8 cellular contexts compared by ENCODE assay signal in genomic region chr5:134873494-134873893, GRCh38. TPM values are rescaled to one million over a fixed set of nuclear protein-coding genes. Genes with fewer than 3 reads are reported as not detected.
DNase-seq lines count a peak whose midpoint lies in the region; ATAC-seq, FAIRE-seq and TF ChIP-seq lines count a peak whose summit lies in the region.

No MANE protein-coding gene starts in this region.

- ATAC-seq in HG03571 (IDR thresholded peaks at IDR 0.05; ENCODE audit: unreplicated experiment), result no peak
- ATAC-seq in mucosa of descending colon, result no peak

- no peak for TF ChIP-seq EP300 in sigmoid colon (IDR thresholded peaks at IDR 0.05)

- WGBS in sigmoid colon, 2 donors, result 80 to 82% methylated on average over 6 of the region's 6 CpGs

- H3K4me3 ChIP-seq in effector memory CD4-positive, alpha-beta T cell (ENCODE audit: insufficient read depth, low read depth, low read length, poor library complexity, severe bottlenecking), result peak overlapping the region; percentile 72
- H3K4me3 ChIP-seq in sigmoid colon (peak overlapping the region in 3 of 4 donors; percentile 57 to 88 (median 77)), mucosa of descending colon (no peak overlapping the region)

- H3K4me1 ChIP-seq in effector memory CD4-positive, alpha-beta T cell (ENCODE audit: control insufficient read depth, insufficient read depth, low read length, poor library complexity, severe bottlenecking), result peaks cover 18% of the 10 kb centered on the region
- H3K4me1 ChIP-seq in sigmoid colon (peaks cover 0 to 23% (median 16%) of the 10 kb centered on the region in 4 donors), mucosa of descending colon (ENCODE audit: low read depth) (peaks cover 10% of the 10 kb centered on the region)

- no peaks in the 10 kb centered on the region for H3K27me3 ChIP-seq in effector memory CD4-positive, alpha-beta T cell (replicated peaks; ENCODE audit: control insufficient read depth, insufficient read depth, low read length, poor library complexity, severe bottlenecking)
- H3K27me3 ChIP-seq in sigmoid colon, result no peaks in the 10 kb centered on the region

- intact Hi-C loops in sigmoid colon (cut with DNase I) (no loop called here), mucosa of descending colon (cut with DNase I, micrococcal nuclease) (no loop called here)

- no peak for TF ChIP-seq CTCF in sigmoid colon (IDR thresholded peaks at IDR 0.05)
- no peak for TF ChIP-seq CTCF in mucosa of descending colon (IDR thresholded peaks at IDR 0.05)

- no peaks in the 10 kb centered on the region for H3K36me3 ChIP-seq in effector memory CD4-positive, alpha-beta T cell (ENCODE audit: control insufficient read depth, insufficient read depth, low read length)
- H3K36me3 ChIP-seq in sigmoid colon (no peaks in the 10 kb centered on the region), mucosa of descending colon (ENCODE audit: low read depth) (no peaks in the 10 kb centered on the region)

- H3K27ac ChIP-seq in effector memory CD4-positive, alpha-beta T cell (ENCODE audit: insufficient read depth, low read length, poor library complexity, severe bottlenecking), result peak overlapping the region; percentile 85
- H3K27ac ChIP-seq in sigmoid colon, result peak overlapping the region; percentile 95 to 99 (median 96)

- TF ChIP-seq POLR2A in GM12891 (IDR thresholded peaks at IDR 0.05; ENCODE audit: low read depth, low read length), result no peak
- no peak for TF ChIP-seq POLR2A in sigmoid colon (IDR thresholded peaks at IDR 0.05)

- DNase-seq in GM12891 (ENCODE audit: insufficient read length, low spot score) (no peak), RPMI8226 (peak; percentile 36), sigmoid colon (no peak), GM19239 (ENCODE audit: insufficient read length, low spot score) (no peak), mucosa of descending colon (no peak), AML-193 (lab: John Stamatoyannopoulos, UW) (no peak)
- DNase-seq in effector memory CD4-positive, alpha-beta T cell, result no peak

- no peaks in the 10 kb centered on the region for H3K9me3 ChIP-seq in effector memory CD4-positive, alpha-beta T cell (ENCODE audit: control insufficient read depth, low read length)
- no peaks in the 10 kb centered on the region for H3K9me3 ChIP-seq in sigmoid colon
- H3K9me3 ChIP-seq in mucosa of descending colon, result no peaks in the 10 kb centered on the region

- peak; percentile 41 for FAIRE-seq in GM12891 (lab: Jason Lieb, UNC)
- no peak for FAIRE-seq in GM19239 (lab: Jason Lieb, UNC)

TF ChIP-seq in GM12891, 5 proteins besides CTCF, POLR2A, EP300 and RAD21:
- TF ChIP-seq SPI1 (IDR thresholded peaks at IDR 0.05; ENCODE audit: low read depth, low read length), result no peak
- TF ChIP-seq TAF1 (IDR thresholded peaks at IDR 0.05; ENCODE audit: low read depth, low read length), result no peak
- no peak for TF ChIP-seq POLR2AphosphoS5 (IDR thresholded peaks at IDR 0.05; ENCODE audit: low read depth, low read length)
- no peak for TF ChIP-seq POU2F2 (IDR thresholded peaks at IDR 0.05; ENCODE audit: low read depth, low read length)
- TF ChIP-seq PAX5 (IDR thresholded peaks at IDR 0.05; ENCODE audit: insufficient read depth, low read length, severe bottlenecking), result no peak

RNA-seq across cellular contexts. Expression of gene TXNDC15, which starts 0.7 kb away (rescaled TPM):
- polyA plus RNA-seq in GM12891 (2012; ENCODE audit: low read depth, missing spikeins), result 27.2 TPM
- 100 to 1,000 TPM in 2 of 4 donors, 10 to 100 TPM in 2; 69.0 to 123 (median 95.4) TPM for total RNA-seq in sigmoid colon
- polyA plus RNA-seq in sigmoid colon, result 10 to 100 TPM; 13.6 to 43.6 (median 24.6) TPM
- 10 to 100 TPM; 20.7 to 45.4 (median 32.8) TPM for total RNA-seq in mucosa of descending colon

RNA-seq across cellular contexts. Expression of gene C5orf24, which starts 27.7 kb away (rescaled TPM):
- 11.7 TPM for polyA plus RNA-seq in GM12891 (2012; ENCODE audit: low read depth, missing spikeins)
- total RNA-seq in sigmoid colon (10 to 100 TPM; 38.0 to 82.0 (median 70.8) TPM), mucosa of descending colon (10 to 100 TPM; 23.7 to 48.6 (median 30.5) TPM)
- polyA plus RNA-seq in sigmoid colon, result 10 to 100 TPM; 12.6 to 15.7 (median 15.0) TPM

RNA-seq across cellular contexts. Expression of gene PCBD2, which starts 31.4 kb away (rescaled TPM):
- polyA plus RNA-seq in GM12891 (2012; ENCODE audit: low read depth, missing spikeins), result 4.9 TPM
- 10 to 100 TPM in 1 of 4 donors, 1 to 10 TPM in 3; 4.2 to 10.8 (median 7.8) TPM for total RNA-seq in sigmoid colon
- 10 to 100 TPM in 1 of 3 donors, 1 to 10 TPM in 2; 7.6 to 10.6 (median 8.4) TPM for polyA plus RNA-seq in sigmoid colon
- 10 to 100 TPM; 14.0 to 21.1 (median 15.9) TPM for total RNA-seq in mucosa of descending colon
